1 cellular context compared by ENCODE assay signal in genomic region chr12:115132145-115132544, GRCh38.
TF ChIP-seq lines count a peak whose summit lies in the region.

No MANE protein-coding gene starts in this region.

TF ChIP-seq in SK-N-SH treated with all-trans-retinoic acid at 6 μM for 48 hours, 23 proteins besides CTCF, POLR2A, EP300 and RAD21 (continued from another document):
- no peak for TF ChIP-seq PATZ1 (CRISPR knock-in tag; IDR thresholded peaks at IDR 0.05; ENCODE audit: borderline replicate concordance)
- TF ChIP-seq ZNF8 (CRISPR knock-in tag; IDR thresholded peaks at IDR 0.05) = no peak
- no peak for TF ChIP-seq ESRRG (CRISPR knock-in tag; IDR thresholded peaks at IDR 0.05)
- no peak for TF ChIP-seq CSRNP3 (CRISPR knock-in tag; IDR thresholded peaks at IDR 0.05)
